In genomic region chr18:44680271-44681038, GRCh38 we compare ENCODE assay signal across 8 cellular contexts. TPM values are rescaled to one million over a fixed set of nuclear protein-coding genes. Genes with fewer than 3 reads are reported as not detected.
A peak's percentile ranks its signal among the peaks of the same experiment; 100 is the strongest.
DNase-seq lines count a peak whose midpoint lies in the region; ATAC-seq and TF ChIP-seq lines count a peak whose summit lies in the region.

Gene SETBP1 (plus strand): TSS chr18:44680888. CDS start chr18:44701347, 20,459 bp downstream.

- no peaks in the 10 kb centered on the region for H3K9me3 Mint-ChIP-seq in activated T-helper 2 cell treated with anti-CD3 and anti-CD28 coated beads, Interferon-gamma antibody, Interleukin-2, Interleukin-4, amounts not matched to agents 10 μg/mL and 5 μg/mL and 100 μg/mL, durations not matched to agents 14 hours and 24 hours and 36 hours
- no peaks in the 10 kb centered on the region for H3K9me3 Mint-ChIP-seq in nephron progenitor cell

- 1 to 3% methylated on average over 13 to 59 of the region's 65 CpGs for WGBS in tibial nerve, 2 donors

- TF ChIP-seq CTCF in foreskin keratinocyte (conservative IDR thresholded peaks at IDR 0.05) (peak; percentile 40), nephron progenitor cell (IDR thresholded peaks at IDR 0.05) (no peak), tibial nerve (IDR thresholded peaks at IDR 0.05) (no peak)

- intact Hi-C loops in activated T-helper 2 cell treated with anti-CD3 and anti-CD28 coated beads, Interferon-gamma antibody, Interleukin-2, Interleukin-4, amounts not matched to agents 10 μg/mL and 5 μg/mL and 100 μg/mL, durations not matched to agents 14 hours and 24 hours and 36 hours (cut with micrococcal nuclease): loop anchor here (1.0 to 5.0 kb wide), 5 partner anchors 44 to 213 kb away; no protein-coding TSS in a partner anchor

- H3K4me1 ChIP-seq in foreskin keratinocyte: peaks cover 15% of the 10 kb centered on the region
- H3K4me1 ChIP-seq in tibial nerve: peaks cover 0 to 44% (median 2%) of the 10 kb centered on the region in 4 donors

- no peaks in the 10 kb centered on the region for H3K36me3 Mint-ChIP-seq in activated T-helper 2 cell treated with anti-CD3 and anti-CD28 coated beads, Interferon-gamma antibody, Interleukin-2, Interleukin-4, amounts not matched to agents 10 μg/mL and 5 μg/mL and 100 μg/mL, durations not matched to agents 14 hours and 24 hours and 36 hours (ENCODE audit: low read depth)
- no peaks in the 10 kb centered on the region for H3K36me3 Mint-ChIP-seq in nephron progenitor cell (ENCODE audit: low read depth)

- H3K4me3 ChIP-seq in H7 (ENCODE audit: insufficient read depth, low read depth, low read length) (peak within 1 kb of the TSS; percentile 80), tibial nerve (peak within 1 kb of the TSS; percentile 53 to 78 (median 70))

- no peak for TF ChIP-seq EP300 in tibial nerve (IDR thresholded peaks at IDR 0.05)

- peak; percentile 96 for DNase-seq in COR-L47 (lab: John Stamatoyannopoulos, UW)
- DNase-seq in H7: peak; percentile 80
- DNase-seq in NCI-H446 treated with DMSO at 0.1 percent for 48 hours (lab: John Stamatoyannopoulos, UW): peak; percentile 74
- DNase-seq in activated T-helper 2 cell treated with anti-CD3 and anti-CD28 coated beads, Interferon-gamma antibody, Interleukin-2, Interleukin-4, amounts not matched to agents 10 μg/mL and 5 μg/mL and 100 μg/mL, durations not matched to agents 14 hours and 24 hours and 36 hours (ENCODE audit: low spot score): peak; percentile 27
- peak in 1 of 2 donors; percentile 73 for DNase-seq in foreskin keratinocyte
- peak; percentile 70 for DNase-seq in nephron progenitor cell
- peak; percentile 57 to 69 for DNase-seq in tibial nerve (ENCODE audit: low spot score in 2 of 2)

- H3K4me1 Mint-ChIP-seq in activated T-helper 2 cell treated with anti-CD3 and anti-CD28 coated beads, Interferon-gamma antibody, Interleukin-2, Interleukin-4, amounts not matched to agents 10 μg/mL and 5 μg/mL and 100 μg/mL, durations not matched to agents 14 hours and 24 hours and 36 hours (ENCODE audit: low read depth): peaks cover 13% of the 10 kb centered on the region
- H3K4me1 Mint-ChIP-seq in nephron progenitor cell: peaks cover 22% of the 10 kb centered on the region

- peak within 1 kb of the TSS; percentile 92 for H3K27ac Mint-ChIP-seq in activated T-helper 2 cell treated with anti-CD3 and anti-CD28 coated beads, Interferon-gamma antibody, Interleukin-2, Interleukin-4, amounts not matched to agents 10 μg/mL and 5 μg/mL and 100 μg/mL, durations not matched to agents 14 hours and 24 hours and 36 hours
- peak within 1 kb of the TSS; percentile 88 for H3K27ac Mint-ChIP-seq in nephron progenitor cell

- H3K27me3 ChIP-seq in H7 (ENCODE audit: control insufficient read depth, insufficient read depth, low read length): peaks cover 12% of the 10 kb centered on the region
- H3K27me3 ChIP-seq in foreskin keratinocyte: no peaks in the 10 kb centered on the region
- H3K27me3 ChIP-seq in tibial nerve: no peaks in the 10 kb centered on the region

- peak within 1 kb of the TSS; percentile 5 for H3K27ac ChIP-seq in foreskin keratinocyte
- H3K27ac ChIP-seq in tibial nerve: peak within 1 kb of the TSS; percentile 75 to 95 (median 84)

- H3K9me3 ChIP-seq in tibial nerve: no peaks in the 10 kb centered on the region

- H3K36me3 ChIP-seq in H7 (replicated peaks; ENCODE audit: control insufficient read depth, insufficient read depth, low read length) (no peaks in the 10 kb centered on the region), tibial nerve (no peaks in the 10 kb centered on the region)

- peak within 1 kb of the TSS; percentile 75 for H3K4me3 Mint-ChIP-seq in activated T-helper 2 cell treated with anti-CD3 and anti-CD28 coated beads, Interferon-gamma antibody, Interleukin-2, Interleukin-4, amounts not matched to agents 10 μg/mL and 5 μg/mL and 100 μg/mL, durations not matched to agents 14 hours and 24 hours and 36 hours (ENCODE audit: low read depth)
- no peak within 1 kb of the TSS for H3K4me3 Mint-ChIP-seq in nephron progenitor cell

- TF ChIP-seq POLR2A in tibial nerve (IDR thresholded peaks at IDR 0.05): no peak

- peak; percentile 31 for ATAC-seq in foreskin keratinocyte
- no peak for ATAC-seq in HG02870 (IDR thresholded peaks at IDR 0.05; ENCODE audit: unreplicated experiment)

- H3K27me3 Mint-ChIP-seq in activated T-helper 2 cell treated with anti-CD3 and anti-CD28 coated beads, Interferon-gamma antibody, Interleukin-2, Interleukin-4, amounts not matched to agents 10 μg/mL and 5 μg/mL and 100 μg/mL, durations not matched to agents 14 hours and 24 hours and 36 hours (ENCODE audit: low read depth): peaks cover 22% of the 10 kb centered on the region
- no peaks in the 10 kb centered on the region for H3K27me3 Mint-ChIP-seq in nephron progenitor cell (ENCODE audit: low read depth, poor library complexity)

RNA-seq across cellular contexts. Expression of gene SETBP1, which starts in this region (rescaled TPM):
- 1.8 and 3.3 TPM in 2 replicates for total RNA-seq in H7 (2014; rRNA removed; shearing (Covaris generic))
- total RNA-seq in activated T-helper 2 cell treated with anti-CD3 and anti-CD28 coated beads, Interferon-gamma antibody, Interleukin-2, Interleukin-4, amounts not matched to agents 10 μg/mL and 5 μg/mL and 100 μg/mL, durations not matched to agents 14 hours and 24 hours and 36 hours: 27.3 and 27.4 TPM in 2 replicates
- total RNA-seq in foreskin keratinocyte (5.8 and 9.8 TPM in 2 replicates), tibial nerve (10 to 100 TPM; 26.2 to 40.8 (median 33.6) TPM)
- polyA plus RNA-seq in foreskin keratinocyte: 0.94 and 1.1 TPM in 2 replicates
